Comparison of ENCODE assay signal across 24 cellular contexts in genomic region chr6:9044426-9044825, GRCh38.
"Had no signal": no experiment of that assay in that cellular context is flagged by ENCODE, and none has a peak within 500 bp of the region (broad histone marks: within the 10 kb centered on the region; RNA-seq: fewer than 3 reads in every experiment).

No MANE protein-coding gene starts in this region.

- DNase-seq: Kasumi-1; MM.1S; NCI-H1092 treated with DMSO at 0.1 percent for 48 hours; NCI-H1417 treated with DMSO at 0.1 percent for 48 hours; NCI-H146; NCI-H1694 treated with DMSO at 0.1 percent for 48 hours; NCI-H1930; NCI-H2081; NCI-H2107; NCI-H345; NCI-H446 treated with DMSO at 0.1 percent for 48 hours; NCI-H510A treated with DMSO at 0.1 percent for 48 hours; NCI-H526; NCI-H748 treated with DMSO at 0.1 percent for 48 hours; NK-92 treated with Interleukin-12 subunit alpha and Interleukin-12 subunit beta, amount 100 ng/mL, for 24 hours; PC-3; SHP77; T-helper 1 cell; T-helper 17 cell had no signal

- ATAC-seq: K562, Panc1, PC-3, SK-N-SH treated with all-trans-retinoic acid at 6 μM for 48 hours, T-helper 17 cell had no signal

- H3K4me3 ChIP-seq: K562 had no signal

- H3K27ac ChIP-seq: KMS-11, RWPE1 had no signal

- H3K4me2 ChIP-seq: KMS-11 had no signal
